16 cellular contexts compared by ENCODE assay signal in the genomic region with DNA sequence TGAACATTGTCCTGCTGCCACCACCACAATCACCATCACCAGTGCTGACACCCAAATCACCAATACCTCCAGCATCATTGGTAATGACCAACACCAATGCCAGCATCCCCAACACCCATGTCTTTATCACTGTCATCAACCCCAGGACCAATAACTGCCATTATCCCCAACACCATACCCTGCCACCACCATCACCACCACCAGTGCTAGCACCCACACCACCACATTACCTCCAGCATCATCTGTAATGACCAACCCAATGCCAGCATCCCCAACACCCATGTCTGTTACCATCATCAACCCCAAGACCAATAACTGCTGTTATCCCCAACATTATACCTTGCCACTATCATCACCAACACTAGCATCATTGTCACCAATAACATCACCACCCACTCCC. TPM values are rescaled to one million over a fixed set of nuclear protein-coding genes. Genes with fewer than 3 reads are reported as not detected.
DNase-seq lines count a peak whose midpoint lies in the region; ATAC-seq and TF ChIP-seq lines count a peak whose summit lies in the region.
"Had no signal": no experiment of that assay in that cellular context is flagged by ENCODE, and none has a peak within 500 bp of the region (broad histone marks: within the 10 kb centered on the region; RNA-seq: fewer than 3 reads in every experiment).

No MANE protein-coding gene starts in this region.

- no peak for ATAC-seq in GM19023 (IDR thresholded peaks at IDR 0.05; ENCODE audit: unreplicated experiment)

- peak overlapping the region; percentile 0 for H3K27ac Mint-ChIP-seq in neural crest cell (ENCODE audit: unreplicated experiment)

- H3K27me3 Mint-ChIP-seq in neural crest cell (ENCODE audit: low read depth), result no peaks in the 10 kb centered on the region

- peaks cover 3% of the 10 kb centered on the region for H3K4me1 ChIP-seq in HEK293 (ENCODE audit: control insufficient read depth, insufficient read depth, low read length)
- H3K4me1 ChIP-seq in suprapubic skin, result peaks cover 54% of the 10 kb centered on the region
- no peaks in the 10 kb centered on the region for H3K4me1 ChIP-seq in thyroid gland

- H3K27ac ChIP-seq in HEK293 (ENCODE audit: extremely low read depth, low read depth, low read length) (no peak overlapping the region), coronary artery (peak overlapping the region in 1 of 2 donors; percentile 3), suprapubic skin (no peak overlapping the region), thyroid gland (no peak overlapping the region)
- H3K27ac ChIP-seq: BLaER1 had no signal

- intact Hi-C loops in thyroid gland (cut with DNase I), result no loop called here

- CTCF ChIA-PET in HEK293 (lab: Yijun Ruan, JAX), result interaction anchor here (0.6 to 0.8 kb wide), 2 partner anchors 16 to 17 kb away, joined by 3 to 5 read pairs; no protein-coding TSS in a partner anchor

- H3K9me3 ChIP-seq in HEK293 (ENCODE audit: control insufficient read depth, insufficient read depth, low read depth, low read length) (no peaks in the 10 kb centered on the region), suprapubic skin (no peaks in the 10 kb centered on the region), thyroid gland (no peaks in the 10 kb centered on the region)
- H3K9me3 ChIP-seq: BLaER1, Caco-2 had no signal

- no peak for TF ChIP-seq EP300 in suprapubic skin (IDR thresholded peaks at IDR 0.05)

- peaks cover 12% of the 10 kb centered on the region for H3K9me3 Mint-ChIP-seq in neural crest cell
- H3K9me3 Mint-ChIP-seq: CD8-positive, alpha-beta memory T cell had no signal

- H3K27me3 ChIP-seq in suprapubic skin (no peaks in the 10 kb centered on the region), thyroid gland (no peaks in the 10 kb centered on the region)
- H3K27me3 ChIP-seq: BLaER1 had no signal

- no peak overlapping the region for H3K4me3 Mint-ChIP-seq in neural crest cell

- H3K36me3 ChIP-seq in HEK293 (ENCODE audit: control insufficient read depth in 2 of 2, insufficient read depth in 1 of 2, low read length in 2 of 2) (no peaks in the 10 kb centered on the region), suprapubic skin (no peaks in the 10 kb centered on the region), thyroid gland (no peaks in the 10 kb centered on the region)
- H3K36me3 ChIP-seq: BLaER1 had no signal

- TF ChIP-seq POLR2A in suprapubic skin (IDR thresholded peaks at IDR 0.05) (no peak), thyroid gland (IDR thresholded peaks at IDR 0.05) (no peak)

- TF ChIP-seq CTCF in HEK293 (tag by site-specific recombination; IDR thresholded peaks at IDR 0.05) (no peak), coronary artery (IDR thresholded peaks at IDR 0.05) (no peak), neural crest cell (conservative IDR thresholded peaks at IDR 0.05) (no peak), suprapubic skin (IDR thresholded peaks at IDR 0.05) (no peak), thyroid gland (IDR thresholded peaks at IDR 0.05) (no peak)

- peaks cover 43% of the 10 kb centered on the region for H3K4me1 Mint-ChIP-seq in neural crest cell

- POLR2A ChIA-PET in HEK293 (lab: Yijun Ruan, JAX), result no interaction called here

- no peak for DNase-seq in coronary artery (ENCODE audit: low spot score)
- no peak for DNase-seq in neural crest cell (ENCODE audit: low read depth, low spot score)
- DNase-seq in suprapubic skin (ENCODE audit: low spot score in 2 of 2), result no peak
- DNase-seq in thyroid gland, result no peak
- no peak for DNase-seq in HK-2 (ENCODE audit: unreplicated experiment)
- DNase-seq: 8988T; AML-193; Caco-2; CD8-positive, alpha-beta memory T cell; DND-41; GDM1; GOT3; HCEC 1CT had no signal

- H3K36me3 Mint-ChIP-seq in neural crest cell (ENCODE audit: low read depth), result peaks cover 8% of the 10 kb centered on the region
- H3K36me3 Mint-ChIP-seq: CD8-positive, alpha-beta memory T cell had no signal

- H3K4me3 ChIP-seq in HEK293 (ENCODE audit: low read depth, low read length), result no peak overlapping the region
- H3K4me3 ChIP-seq in coronary artery, result peak overlapping the region; percentile 38
- peak overlapping the region; percentile 1 for H3K4me3 ChIP-seq in suprapubic skin
- H3K4me3 ChIP-seq in thyroid gland (replicated peaks in 1 of 3), result no peak overlapping the region
- H3K4me3 ChIP-seq: BLaER1 had no signal

TF ChIP-seq in HEK293, 187 proteins besides CTCF, POLR2A, EP300 and RAD21 (continues in another document):
- TF ChIP-seq ZNF473 (tag by site-specific recombination; IDR thresholded peaks at IDR 0.05) (peak; percentile 44; the same call in 1 of the 2 replicates), HOXD13 (CRISPR knock-in tag; IDR thresholded peaks at IDR 0.05; ENCODE audit: borderline replicate concordance) (no peak), PRDM2 (tag by site-specific recombination; IDR thresholded peaks at IDR 0.05; ENCODE audit: borderline replicate concordance) (no peak), ZNF169 (tag by site-specific recombination; IDR thresholded peaks at IDR 0.05) (0 out of 2 replicates have a peak, but pooled peaks have one; percentile 51), ZNF2 (tag by site-specific recombination; IDR thresholded peaks at IDR 0.05) (no peak), ZNF404 (tag by site-specific recombination; IDR thresholded peaks at IDR 0.05) (no peak), ZNF548 (tag by site-specific recombination; IDR thresholded peaks at IDR 0.05) (peak; percentile 44; the same call in 1 of the 2 replicates), ZSCAN18 (tag by site-specific recombination; IDR thresholded peaks at IDR 0.05) (0 out of 2 replicates have a peak, but pooled peaks have one; percentile 12), ZNF776 (tag by site-specific recombination; IDR thresholded peaks at IDR 0.05; ENCODE audit: borderline replicate concordance) (0 out of 2 replicates have a peak, but pooled peaks have one; percentile 55), ZNF10 (tag by site-specific recombination; IDR thresholded peaks at IDR 0.05) (no peak)

RNA-seq across cellular contexts. Expression of gene LGI4, which starts 2.6 kb away (rescaled TPM):
- total RNA-seq in neural crest cell, result 15.9 and 16.1 TPM in 2 replicates
- total RNA-seq in suprapubic skin, result 10 to 100 TPM in 1 of 4 donors, 1 to 10 TPM in 3; 4.3 to 11.8 (median 7.8) TPM
- 10 to 100 TPM in 1 of 4 donors, 1 to 10 TPM in 3; 3.2 to 10.9 (median 6.9) TPM for total RNA-seq in thyroid gland

RNA-seq across cellular contexts. Expression of gene FXYD1, which starts 6.4 kb away (rescaled TPM):
- total RNA-seq in neural crest cell, result 4.2 and 6.5 TPM in 2 replicates
- total RNA-seq in suprapubic skin, result 10 to 100 TPM in 1 of 4 donors, 1 to 10 TPM in 3; 2.0 to 10.9 (median 6.7) TPM
- total RNA-seq in thyroid gland, result 10 to 100 TPM in 2 of 4 donors, 1 to 10 TPM in 2; 1.1 to 26.3 (median 8.8) TPM
- total RNA-seq: Caco-2; CD8-positive, alpha-beta memory T cell had no signal

RNA-seq across cellular contexts. Expression of gene FXYD7, which starts 10.8 kb away (rescaled TPM):
- total RNA-seq in neural crest cell, result 1.1 and 1.4 TPM in 2 replicates
- total RNA-seq in suprapubic skin, result 1 to 10 TPM in 1 of 4 donors, not detected in 3; 2.2 TPM
- total RNA-seq in thyroid gland, result 1 to 10 TPM in 1 of 4 donors, not detected in 3; 1.6 TPM
- total RNA-seq: Caco-2 had no signal

RNA-seq across cellular contexts. Expression of gene FXYD3, which starts 16.6 kb away (rescaled TPM):
- 2.5 and 2.8 TPM in 2 replicates for total RNA-seq in neural crest cell
- 100 to 1,000 TPM; 383 to 765 (median 575) TPM for total RNA-seq in suprapubic skin
- total RNA-seq in thyroid gland, result 1 to 10 TPM in 1 of 4 donors, not detected in 3; 1.1 TPM
- total RNA-seq: CD8-positive, alpha-beta memory T cell had no signal

RNA-seq across cellular contexts. Expression of gene FXYD5, which starts 22.3 kb away (rescaled TPM):
- total RNA-seq in neural crest cell (13.3 and 17.0 TPM in 2 replicates), suprapubic skin (10 to 100 TPM; 29.8 to 64.8 (median 37.7) TPM), thyroid gland (10 to 100 TPM in 3 of 4 donors, 1 to 10 TPM in 1; 9.3 to 52.4 (median 19.6) TPM)

Comparison
In these comparisons a context has a peak if more than half of its experiments do, and no peak if none do; other contexts are left out.
1. H3K4me3 ChIP-seq: peak in coronary artery (single experiment) and suprapubic skin (single experiment); none in HEK293 (single experiment) and thyroid gland (0 of 3).